ENCODE assay signal across 1 cellular context in genomic region chr5:34915139-34915855, GRCh38.
TF ChIP-seq lines count a peak whose summit lies in the region.

Gene BRIX1, plus strand, starts transcription at chr5:34915711. Its CDS starts 28 bp downstream, at chr5:34915739.
Gene RAD1, minus strand, starts transcription at chr5:34915504. Its CDS starts 612 bp downstream, at chr5:34914892.

TF ChIP-seq in HepG2, 621 proteins besides CTCF, POLR2A, EP300 and RAD21 (continued from another document and continues in another):
- peak; percentile 94 for TF ChIP-seq E2F1 (CRISPR knock-in tag; IDR thresholded peaks at IDR 0.05)
- TF ChIP-seq ZNF383 (CRISPR knock-in tag; IDR thresholded peaks at IDR 0.05; ENCODE audit: borderline replicate concordance) = peak; percentile 81; the same call in 1 of the 2 replicates
- no peak for TF ChIP-seq ZNF660 (CRISPR knock-in tag; IDR thresholded peaks at IDR 0.05; ENCODE audit: borderline replicate concordance, low read depth)
- no peak for TF ChIP-seq PHB2 (IDR thresholded peaks at IDR 0.05; ENCODE audit: partially characterized antibody)
- peak; percentile 77 for TF ChIP-seq RBM39 (IDR thresholded peaks at IDR 0.05; ENCODE audit: low read depth, low read length, poor library complexity, severe bottlenecking)
- TF ChIP-seq SMC3 (IDR thresholded peaks at IDR 0.05; ENCODE audit: low read length) = no peak
- no peak for TF ChIP-seq ZNF18 (CRISPR knock-in tag; IDR thresholded peaks at IDR 0.05; ENCODE audit: insufficient replicate concordance)
- TF ChIP-seq SRSF9 (IDR thresholded peaks at IDR 0.05; ENCODE audit: borderline replicate concordance, insufficient read depth, low read depth, low read length, poor library complexity, severe bottlenecking) = no peak
- TF ChIP-seq AHDC1 (CRISPR knock-in tag; IDR thresholded peaks at IDR 0.05; ENCODE audit: borderline replicate concordance) = no peak
- peak; percentile 75 for TF ChIP-seq TBX2 (CRISPR knock-in tag; IDR thresholded peaks at IDR 0.05; ENCODE audit: borderline replicate concordance)
- TF ChIP-seq NAIF1 (CRISPR knock-in tag; IDR thresholded peaks at IDR 0.05; ENCODE audit: borderline replicate concordance) = no peak
- TF ChIP-seq PRDM15 (CRISPR knock-in tag; IDR thresholded peaks at IDR 0.05) = peak; percentile 53; the same call in 1 of the 2 replicates
- TF ChIP-seq MAFG (CRISPR knock-in tag; IDR thresholded peaks at IDR 0.05) = no peak
- TF ChIP-seq KDM4B (CRISPR knock-in tag; IDR thresholded peaks at IDR 0.05) = peak; percentile 25; the same call in 1 of the 2 replicates
- no peak for TF ChIP-seq ZNF329 (CRISPR knock-in tag; IDR thresholded peaks at IDR 0.05; ENCODE audit: low read depth)
- no peak for TF ChIP-seq ZNF790 (CRISPR knock-in tag; IDR thresholded peaks at IDR 0.05; ENCODE audit: borderline replicate concordance)
- no peak; the same call in 1 of the 2 replicates for TF ChIP-seq ZSCAN12 (CRISPR knock-in tag; IDR thresholded peaks at IDR 0.05)
- no peak; the same call in 1 of the 2 replicates for TF ChIP-seq ZNF275 (CRISPR knock-in tag; IDR thresholded peaks at IDR 0.05; ENCODE audit: borderline replicate concordance)
- TF ChIP-seq ZNF775 (CRISPR knock-in tag; IDR thresholded peaks at IDR 0.05; ENCODE audit: borderline replicate concordance) = no peak
- TF ChIP-seq GABPA (IDR thresholded peaks at IDR 0.05; ENCODE audit: low read depth, low read length) = peak; percentile 90
- TF ChIP-seq GABPA (CRISPR knock-in tag; IDR thresholded peaks at IDR 0.05; ENCODE audit: low read depth) = peak; percentile 98
- TF ChIP-seq TRIM22 (IDR thresholded peaks at IDR 0.05) = no peak
- peak; percentile 54; the same call in 1 of the 2 replicates for TF ChIP-seq ZFYVE20 (CRISPR knock-in tag; IDR thresholded peaks at IDR 0.05; ENCODE audit: borderline replicate concordance, low read depth)
- TF ChIP-seq ZBTB42 (CRISPR knock-in tag; IDR thresholded peaks at IDR 0.05) = no peak
- peak; percentile 97 for TF ChIP-seq ETV5 (CRISPR knock-in tag; IDR thresholded peaks at IDR 0.05; ENCODE audit: borderline replicate concordance)
- no peak for TF ChIP-seq ZBTB44 (CRISPR knock-in tag; IDR thresholded peaks at IDR 0.05)
- no peak for TF ChIP-seq ZNF672 (CRISPR knock-in tag; IDR thresholded peaks at IDR 0.05)
- peak; percentile 81; the same call in 1 of the 2 replicates for TF ChIP-seq CCDC6 (CRISPR knock-in tag; IDR thresholded peaks at IDR 0.05)
- peak; percentile 10; the same call in 1 of the 2 replicates for TF ChIP-seq MAZ (IDR thresholded peaks at IDR 0.05; ENCODE audit: borderline replicate concordance, low read depth, low read length)
- TF ChIP-seq MAZ (CRISPR knock-in tag; IDR thresholded peaks at IDR 0.05; ENCODE audit: low read depth) = peak; percentile 67; the same call in 1 of the 2 replicates
- TF ChIP-seq ZNF121 (CRISPR knock-in tag; IDR thresholded peaks at IDR 0.05) = no peak
- TF ChIP-seq ZNF225 (CRISPR knock-in tag; IDR thresholded peaks at IDR 0.05) = peak; percentile 34; the same call in 1 of the 2 replicates
- TF ChIP-seq ZNF431 (CRISPR knock-in tag; IDR thresholded peaks at IDR 0.05; ENCODE audit: borderline replicate concordance, low read depth) = peak; percentile 55
- TF ChIP-seq KAT2B (IDR thresholded peaks at IDR 0.05; ENCODE audit: borderline replicate concordance, low read depth, low read length) = no peak
- peak; percentile 97 for TF ChIP-seq KAT8 (CRISPR knock-in tag; IDR thresholded peaks at IDR 0.05)
- peak; percentile 77; the same call in 1 of the 2 replicates for TF ChIP-seq RXRA (CRISPR knock-in tag; IDR thresholded peaks at IDR 0.05)
- TF ChIP-seq ZNF34 (CRISPR knock-in tag; IDR thresholded peaks at IDR 0.05; ENCODE audit: borderline replicate concordance) = peak; percentile 92; the same call in 1 of the 2 replicates
- no peak for TF ChIP-seq ZBTB26 (CRISPR knock-in tag; IDR thresholded peaks at IDR 0.05; ENCODE audit: borderline replicate concordance)
- no peak for TF ChIP-seq ZMYM2 (CRISPR knock-in tag; IDR thresholded peaks at IDR 0.05)
- TF ChIP-seq TRIM24 (CRISPR knock-in tag; IDR thresholded peaks at IDR 0.05) = no peak
- TF ChIP-seq SMARCC2 (IDR thresholded peaks at IDR 0.05) = no peak
- peak; percentile 60; the same call in 1 of the 2 replicates for TF ChIP-seq BORCS8-MEF2B (CRISPR knock-in tag; IDR thresholded peaks at IDR 0.05)
- TF ChIP-seq KMT2A (CRISPR knock-in tag; IDR thresholded peaks at IDR 0.05) = peak; percentile 99
- TF ChIP-seq ZFP90 (CRISPR knock-in tag; IDR thresholded peaks at IDR 0.05; ENCODE audit: borderline replicate concordance) = peak; percentile 61; the same call in 1 of the 2 replicates
- TF ChIP-seq BHLHE40 (IDR thresholded peaks at IDR 0.05; ENCODE audit: low read length) = peak; percentile 72
- TF ChIP-seq SUZ12 (IDR thresholded peaks at IDR 0.05; ENCODE audit: low read depth, low read length) = no peak
- peak; percentile 84; the same call in 1 of the 2 replicates for TF ChIP-seq ZZZ3 (CRISPR knock-in tag; IDR thresholded peaks at IDR 0.05; ENCODE audit: borderline replicate concordance)
- TF ChIP-seq RNF2 (conservative IDR thresholded peaks at IDR 0.05; ENCODE audit: low read depth) = no peak
